10 cellular contexts compared by ENCODE assay signal in genomic region chr2:38535404-38535744, GRCh38.
DNase-seq lines count a peak whose midpoint lies in the region; ATAC-seq and TF ChIP-seq lines count a peak whose summit lies in the region.
"Had no signal": no experiment of that assay in that cellular context is flagged by ENCODE, and none has a peak within 500 bp of the region (broad histone marks: within the 10 kb centered on the region; RNA-seq: fewer than 3 reads in every experiment).

No MANE protein-coding gene starts in this region.

- H3K36me3 ChIP-seq in body of pancreas (replicated peaks in 1 of 2; ENCODE audit: insufficient read depth in 1 of 2, low read depth in 2 of 2): no peaks in the 10 kb centered on the region
- H3K36me3 ChIP-seq: tibial nerve had no signal

- no peak for ATAC-seq in T-cell (replicated peaks in 1 of 4)
- no peak for ATAC-seq in body of pancreas
- ATAC-seq in activated CD4-positive, alpha-beta T cell treated with anti-CD3 and anti-CD28 coated beads for 36 hours: no peak
- no peak for ATAC-seq in HG03175 (IDR thresholded peaks at IDR 0.05; ENCODE audit: unreplicated experiment)

- H3K9me3 Mint-ChIP-seq in Calu3 (ENCODE audit: low read depth, unreplicated experiment) (no peaks in the 10 kb centered on the region), T-cell (no peaks in the 10 kb centered on the region), glutamatergic neuron (ENCODE audit: unreplicated experiment) (peaks cover 2% of the 10 kb centered on the region), progenitor cell of endocrine pancreas (ENCODE audit: low read depth) (no peaks in the 10 kb centered on the region)
- H3K9me3 Mint-ChIP-seq in activated CD4-positive, alpha-beta T cell treated with anti-CD3 and anti-CD28 coated beads for 36 hours (ENCODE audit: low read depth): no peaks in the 10 kb centered on the region
- H3K9me3 Mint-ChIP-seq: CD4-positive, CD25-positive, alpha-beta regulatory T cell had no signal

- 75 to 78% methylated on average over 6 to 11 of the region's 11 CpGs for WGBS in body of pancreas, 2 donors

- H3K9me3 ChIP-seq in body of pancreas: no peaks in the 10 kb centered on the region
- H3K9me3 ChIP-seq: tibial nerve had no signal

- H3K27me3 ChIP-seq in body of pancreas: no peaks in the 10 kb centered on the region
- H3K27me3 ChIP-seq: tibial nerve had no signal

- H3K4me1 ChIP-seq in body of pancreas: peaks cover 12% of the 10 kb centered on the region

- no peak for TF ChIP-seq POLR2A in body of pancreas (IDR thresholded peaks at IDR 0.05)

- peaks cover 8% of the 10 kb centered on the region for H3K36me3 Mint-ChIP-seq in Calu3 (ENCODE audit: insufficient read depth, unreplicated experiment)
- no peaks in the 10 kb centered on the region for H3K36me3 Mint-ChIP-seq in T-cell
- no peaks in the 10 kb centered on the region for H3K36me3 Mint-ChIP-seq in glutamatergic neuron (ENCODE audit: unreplicated experiment)
- H3K36me3 Mint-ChIP-seq in progenitor cell of endocrine pancreas (ENCODE audit: insufficient read depth): no peaks in the 10 kb centered on the region
- no peaks in the 10 kb centered on the region for H3K36me3 Mint-ChIP-seq in activated CD4-positive, alpha-beta T cell treated with anti-CD3 and anti-CD28 coated beads for 36 hours (ENCODE audit: low read depth)
- H3K36me3 Mint-ChIP-seq: CD4-positive, CD25-positive, alpha-beta regulatory T cell had no signal

- DNase-seq in Calu3 (no peak), T-cell (no peak), glutamatergic neuron (no peak), progenitor cell of endocrine pancreas (ENCODE audit: low spot score, unreplicated experiment) (no peak), body of pancreas (no peak)
- no peak for DNase-seq in stimulated activated CD8-positive, alpha-beta memory T cell treated with anti-CD3 and anti-CD28 coated beads, Interleukin-4, amount 100 ng/mL, for 48 hours
- DNase-seq in activated CD4-positive, alpha-beta T cell treated with anti-CD3 and anti-CD28 coated beads for 36 hours: no peak

- no peaks in the 10 kb centered on the region for H3K4me1 Mint-ChIP-seq in Calu3 (ENCODE audit: low read depth, unreplicated experiment)
- H3K4me1 Mint-ChIP-seq in T-cell: peaks cover 0 to 8% (median 7%) of the 10 kb centered on the region in 3 donors
- H3K4me1 Mint-ChIP-seq in glutamatergic neuron (ENCODE audit: low read depth, unreplicated experiment): peaks cover 23% of the 10 kb centered on the region
- no peaks in the 10 kb centered on the region for H3K4me1 Mint-ChIP-seq in progenitor cell of endocrine pancreas (ENCODE audit: low read depth)
- H3K4me1 Mint-ChIP-seq in activated CD4-positive, alpha-beta T cell treated with anti-CD3 and anti-CD28 coated beads for 36 hours: peaks cover 2% of the 10 kb centered on the region

- TF ChIP-seq CTCF in Calu3 (IDR thresholded peaks at IDR 0.05; ENCODE audit: unreplicated experiment) (no peak), glutamatergic neuron (IDR thresholded peaks at IDR 0.05; ENCODE audit: partially characterized antibody, unreplicated experiment) (no peak), progenitor cell of endocrine pancreas (IDR thresholded peaks at IDR 0.05; ENCODE audit: unreplicated experiment) (no peak), body of pancreas (IDR thresholded peaks at IDR 0.05) (no peak)

- H3K27ac Mint-ChIP-seq in Calu3 (ENCODE audit: unreplicated experiment) (no peak overlapping the region), T-cell (no peak overlapping the region), glutamatergic neuron (ENCODE audit: unreplicated experiment) (no peak overlapping the region), progenitor cell of endocrine pancreas (no peak overlapping the region)
- no peak overlapping the region for H3K27ac Mint-ChIP-seq in activated CD4-positive, alpha-beta T cell treated with anti-CD3 and anti-CD28 coated beads for 36 hours

- CTCF ChIA-PET in Calu3 (lab: Charles Lee) (interaction anchor here (0.6 kb wide), 1 partner anchor 17 kb away, joined by 3 read pairs; no protein-coding TSS in a partner anchor), T-cell (lab: Charles Lee) (interaction anchor here in 1 of 2 donors (0.5 to 1.2 kb wide), 2 partner anchors 263 to 300 kb away, joined by 3 to 6 read pairs; no protein-coding TSS in a partner anchor)
- CTCF ChIA-PET in activated CD4-positive, alpha-beta T cell treated with anti-CD3 and anti-CD28 coated beads for 36 hours (lab: Charles Lee): interaction anchor here (0.7 to 1.8 kb wide), 10 partner anchors 14 to 219 kb away, joined by 3 to 7 read pairs (median 4); no protein-coding TSS in a partner anchor

- POLR2A ChIA-PET in T-cell (lab: Charles Lee): no interaction called here
- POLR2A ChIA-PET in activated CD4-positive, alpha-beta T cell treated with anti-CD3 and anti-CD28 coated beads for 36 hours (lab: Charles Lee): interaction anchor here (0.5 kb wide), 1 partner anchor 118 kb away, joined by 6 read pairs; no protein-coding TSS in a partner anchor

- H3K27me3 Mint-ChIP-seq in Calu3 (ENCODE audit: unreplicated experiment) (peaks cover 13% of the 10 kb centered on the region), T-cell (peaks cover 6 to 7% of the 10 kb centered on the region in 2 donors), glutamatergic neuron (ENCODE audit: unreplicated experiment) (peaks cover 11% of the 10 kb centered on the region), progenitor cell of endocrine pancreas (peaks cover 38% of the 10 kb centered on the region)
- H3K27me3 Mint-ChIP-seq in activated CD4-positive, alpha-beta T cell treated with anti-CD3 and anti-CD28 coated beads for 36 hours: peaks cover 16% of the 10 kb centered on the region

- H3K4me3 Mint-ChIP-seq in Calu3 (ENCODE audit: low read depth, unreplicated experiment): peak overlapping the region; percentile 69
- peak overlapping the region in 2 of 3 donors; percentile 24 to 43 for H3K4me3 Mint-ChIP-seq in T-cell
- H3K4me3 Mint-ChIP-seq in glutamatergic neuron (ENCODE audit: unreplicated experiment): peak overlapping the region; percentile 52
- H3K4me3 Mint-ChIP-seq in progenitor cell of endocrine pancreas (ENCODE audit: low read depth): peak overlapping the region; percentile 62
- no peak overlapping the region for H3K4me3 Mint-ChIP-seq in activated CD4-positive, alpha-beta T cell treated with anti-CD3 and anti-CD28 coated beads for 36 hours

- intact Hi-C loops in Calu3 (cut with micrococcal nuclease; ENCODE audit: unreplicated experiment) (loop anchor here (5.0 kb wide), 1 partner anchor 207 kb away; no protein-coding TSS in a partner anchor), body of pancreas (cut with DNase I) (loop anchor here (10.0 kb wide), 1 partner anchor 209 kb away; no protein-coding TSS in a partner anchor)
- intact Hi-C loops in activated CD4-positive, alpha-beta T cell treated with anti-CD3 and anti-CD28 coated beads for 36 hours (cut with DNase I, micrococcal nuclease): loop anchor here in 1 of 2 experiments (5.0 kb wide), 1 partner anchor 302 kb away; no protein-coding TSS in a partner anchor

- H3K27ac ChIP-seq in body of pancreas: no peak overlapping the region

- no peak overlapping the region for H3K4me3 ChIP-seq in body of pancreas

- no TSS peak for BruUV-seq in Calu3 (replicated peaks; lab: Mats Ljungman, UMichigan)
